In genomic region chr10:122173766-122174435, GRCh38 we compare ENCODE assay signal across 25 cellular contexts.
DNase-seq lines count a peak whose midpoint lies in the region; ATAC-seq and TF ChIP-seq lines count a peak whose summit lies in the region.
"Had no signal": no experiment of that assay in that cellular context is flagged by ENCODE, and none has a peak within 500 bp of the region (broad histone marks: within the 10 kb centered on the region; RNA-seq: fewer than 3 reads in every experiment).

No MANE protein-coding gene starts in this region.

- no peak overlapping the region for H4K12ac ChIP-seq in trophoblast cell (ENCODE audit: low read depth, low read length)

- TF ChIP-seq EP300 in esophagus muscularis mucosa (IDR thresholded peaks at IDR 0.05): no peak

- CTCF ChIA-PET in A673 (lab: Charles Lee): no interaction called here

- ATAC-seq in left lung: peak; percentile 9
- ATAC-seq in stimulated activated naive CD8-positive, alpha-beta T cell treated with anti-CD3 and anti-CD28 coated beads, Interleukin-15, Interleukin-2, amounts not matched to agents 100 U/mL and 50 U/mL, for 24 hours: no peak
- ATAC-seq: GM12878; stimulated activated memory B cell treated with anti-CD40 and anti-IgM and Interleukin-4, amounts not matched to agents 10 μg/mL and 1 μg/mL and 100 μg/mL, for 72 hours had no signal

- no peak overlapping the region for H4K8ac ChIP-seq in trophoblast cell (ENCODE audit: low read depth, low read length)

- WGBS in esophagus muscularis mucosa: 95% methylated on average over 6 of the region's 8 CpGs
- no CpG with 5 or more reads among the region's 8 CpGs for WGBS in trophoblast cell (ENCODE audit: extremely low coverage, insufficient coverage, insufficient read length)

- H2AFZ ChIP-seq in trophoblast cell (ENCODE audit: insufficient read depth, low read length, poor library complexity): no peak overlapping the region
- H2AFZ ChIP-seq: hepatocyte had no signal

- BruUV-seq in A673 (replicated peaks; lab: Mats Ljungman, UMichigan): no TSS peak

- H3K27ac ChIP-seq in BLaER1: no peak overlapping the region; the same call in 1 of the 2 replicates
- peak overlapping the region in 3 of 4 donors; percentile 77 to 86 (median 79) for H3K27ac ChIP-seq in esophagus muscularis mucosa (replicated peaks in 1 of 4)
- H3K27ac ChIP-seq in left lung: no peak overlapping the region
- no peak overlapping the region for H3K27ac ChIP-seq in trophoblast cell (ENCODE audit: low read depth, low read length)
- no peak overlapping the region for H3K27ac ChIP-seq in A673 (ENCODE audit: low read depth, low read length, poor library complexity, severe bottlenecking)
- H3K27ac ChIP-seq: epithelial cell of prostate, hepatocyte, ovary, SJCRH30, uterus had no signal

- intact Hi-C loops in esophagus muscularis mucosa (cut with DNase I) (no loop called here), left lung (cut with DNase I) (no loop called here), A673 (cut with micrococcal nuclease; ENCODE audit: unreplicated experiment) (no loop called here)

- no peak overlapping the region for H3K4ac ChIP-seq in trophoblast cell (ENCODE audit: low read depth, low read length)

- peaks cover 2% of the 10 kb centered on the region for H3K79me1 ChIP-seq in trophoblast cell (ENCODE audit: low read length)

- TF ChIP-seq POLR2A in esophagus muscularis mucosa (IDR thresholded peaks at IDR 0.05; ENCODE audit: low read depth): no peak

- H2BK5ac ChIP-seq in trophoblast cell (ENCODE audit: low read depth, low read length, poor library complexity): no peak overlapping the region

- H3K9me3 ChIP-seq in BLaER1 (no peaks in the 10 kb centered on the region), esophagus muscularis mucosa (no peaks in the 10 kb centered on the region), left lung (no peaks in the 10 kb centered on the region), trophoblast cell (ENCODE audit: insufficient read depth, low read depth, low read length) (no peaks in the 10 kb centered on the region), A673 (ENCODE audit: low read depth, low read length, poor library complexity, severe bottlenecking) (no peaks in the 10 kb centered on the region)
- H3K9me3 ChIP-seq: ovary, SJCRH30, uterus had no signal

- H3K14ac ChIP-seq in trophoblast cell (ENCODE audit: low read length): no peak overlapping the region

- no peaks in the 10 kb centered on the region for H3K79me2 ChIP-seq in trophoblast cell (ENCODE audit: control insufficient read depth, insufficient read depth, low read length, poor library complexity)

- H4K91ac ChIP-seq in trophoblast cell (ENCODE audit: low read depth, low read length): no peak overlapping the region

- H2AK5ac ChIP-seq in trophoblast cell (ENCODE audit: low read length): no peak overlapping the region

- H2BK120ac ChIP-seq in trophoblast cell (ENCODE audit: insufficient read depth, low read length, poor library complexity): no peak overlapping the region

- no peak overlapping the region for H3K23ac ChIP-seq in trophoblast cell (ENCODE audit: low read length)

- TF ChIP-seq CTCF in esophagus muscularis mucosa (IDR thresholded peaks at IDR 0.05): no peak
- TF ChIP-seq CTCF in left lung (IDR thresholded peaks at IDR 0.05): no peak
- TF ChIP-seq CTCF in A673 (conservative IDR thresholded peaks at IDR 0.05; ENCODE audit: low read depth, low read length): no peak

- 0 out of 2 replicates have a peak, but pooled peaks cover 9% of the 10 kb centered on the region for H4K20me1 ChIP-seq in BLaER1

- no peak overlapping the region for H3K9ac ChIP-seq in BLaER1
- no peak overlapping the region for H3K9ac ChIP-seq in trophoblast cell (ENCODE audit: low read length)

- H3K4me2 ChIP-seq in BLaER1: peak overlapping the region; percentile 61
- no peak overlapping the region for H3K4me2 ChIP-seq in trophoblast cell (ENCODE audit: low read length)
- H3K4me2 ChIP-seq: hepatocyte had no signal

- no peaks in the 10 kb centered on the region for H3K27me3 ChIP-seq in BLaER1
- H3K27me3 ChIP-seq in esophagus muscularis mucosa: no peaks in the 10 kb centered on the region
- no peaks in the 10 kb centered on the region for H3K27me3 ChIP-seq in left lung
- H3K27me3 ChIP-seq in trophoblast cell (ENCODE audit: insufficient read depth, low read length): no peaks in the 10 kb centered on the region
- H3K27me3 ChIP-seq in A673 (replicated peaks; ENCODE audit: insufficient read depth, low read depth, low read length, poor library complexity): peaks cover 23% of the 10 kb centered on the region
- H3K27me3 ChIP-seq: hepatocyte, ovary, SJCRH30, uterus had no signal

- H3K36me3 ChIP-seq in BLaER1: no peaks in the 10 kb centered on the region
- peaks cover 0 to 4% (median 0%) of the 10 kb centered on the region in 4 donors for H3K36me3 ChIP-seq in esophagus muscularis mucosa
- H3K36me3 ChIP-seq in left lung: peaks cover 0 to 5% of the 10 kb centered on the region in 2 donors
- H3K36me3 ChIP-seq in trophoblast cell (ENCODE audit: control insufficient read depth in 1 of 2, insufficient read depth in 2 of 2, low read length in 2 of 2): no peaks in the 10 kb centered on the region
- H3K36me3 ChIP-seq in A673 (ENCODE audit: insufficient read depth, low read length, poor library complexity, severe bottlenecking): no peaks in the 10 kb centered on the region
- H3K36me3 ChIP-seq: ovary, SJCRH30, uterus had no signal

- H3K18ac ChIP-seq in trophoblast cell (ENCODE audit: low read length): no peak overlapping the region

- H3K4me1 ChIP-seq in BLaER1: peaks cover 18% of the 10 kb centered on the region
- peaks cover 44 to 77% (median 68%) of the 10 kb centered on the region in 4 donors for H3K4me1 ChIP-seq in esophagus muscularis mucosa
- H3K4me1 ChIP-seq in left lung: peaks cover 3 to 15% of the 10 kb centered on the region in 2 donors
- peaks cover 10 to 19% of the 10 kb centered on the region in 2 experiments for H3K4me1 ChIP-seq in trophoblast cell (ENCODE audit: control insufficient read depth in 1 of 2, insufficient read depth in 2 of 2, low read length in 2 of 2)
- no peaks in the 10 kb centered on the region for H3K4me1 ChIP-seq in A673 (ENCODE audit: insufficient read depth, low read length, poor library complexity, severe bottlenecking)
- H3K4me1 ChIP-seq: uterus had no signal

- POLR2A ChIA-PET in A673 (lab: Charles Lee; ENCODE audit: low non-redundant PET): no interaction called here

- H2BK12ac ChIP-seq in trophoblast cell (ENCODE audit: low read length): no peak overlapping the region

- DNase-seq in esophagus muscularis mucosa (ENCODE audit: extremely low spot score) (no peak), left lung (peak in 1 of 2 donors; percentile 49), trophoblast cell (peak; percentile 42 to 75), A673 (ENCODE audit: low spot score) (no peak), SHP77 (lab: John Stamatoyannopoulos, UW) (no peak), SIG-M5 treated with dmso at 0.1 percent for 504 hours (lab: John Stamatoyannopoulos, UW; ENCODE audit: unreplicated experiment) (no peak)
- DNase-seq in stimulated activated naive CD8-positive, alpha-beta T cell treated with anti-CD3 and anti-CD28 coated beads, Interleukin-15, Interleukin-2, amounts not matched to agents 100 U/mL and 50 U/mL, for 24 hours: no peak
- DNase-seq: 8988T; activated CD4-positive, alpha-beta T cell treated with anti-CD3 and anti-CD28 coated beads, Interleukin-2, amount 10 ng/mL, durations not matched to agents 7 days and 5 days; activated naive CD4-positive, alpha-beta T cell treated with anti-CD3 and anti-CD28 coated beads, Interleukin-2, amount 10 ng/mL, durations not matched to agents 7 days and 5 days; CD4-positive, alpha-beta T cell; effector CD8-positive, alpha-beta T cell; mesendoderm; NCI-H1092 treated with DMSO at 0.1 percent for 48 hours; NCI-H187 treated with DMSO at 0.1 percent for 48 hours; NCI-H524 treated with DMSO at 0.1 percent for 48 hours; ovary; SJCRH30; stimulated activated CD4-positive, alpha-beta T cell treated with anti-CD3 and anti-CD28 coated beads, Interleukin-4, amount 100 ng/mL, for 24 hours; uterus had no signal

- H3K4me3 ChIP-seq in BLaER1 (no peak overlapping the region), esophagus muscularis mucosa (no peak overlapping the region), left lung (no peak overlapping the region), trophoblast cell (ENCODE audit: low read depth, low read length) (no peak overlapping the region), A673 (ENCODE audit: low read depth, low read length, poor library complexity, severe bottlenecking) (no peak overlapping the region)
- H3K4me3 ChIP-seq: GM12878, hepatocyte, ovary, SJCRH30, uterus had no signal

Comparison
In these comparisons a context has a peak if more than half of its experiments do, and no peak if none do; other contexts are left out.
1. H3K27ac ChIP-seq: peak in esophagus muscularis mucosa (3 of 4); none in BLaER1 (single experiment), left lung (0 of 2), trophoblast cell (single experiment) and A673 (single experiment).
2. DNase-seq: peak in trophoblast cell (2 of 2); none in esophagus muscularis mucosa (single experiment), A673 (single experiment), SHP77 (0 of 2), stimulated activated naive CD8-positive, alpha-beta T cell treated with anti-CD3 and anti-CD28 coated beads, Interleukin-15, Interleukin-2, amounts not matched to agents 100 U/mL and 50 U/mL, for 24 hours (single experiment) and SIG-M5 treated with dmso at 0.1 percent for 504 hours (single experiment).